In genomic region chr6:4687989-4688947, GRCh38 we compare ENCODE assay signal across 8 cellular contexts.
DNase-seq lines count a peak whose midpoint lies in the region; ATAC-seq and TF ChIP-seq lines count a peak whose summit lies in the region.
"Had no signal": no experiment of that assay in that cellular context is flagged by ENCODE, and none has a peak within 500 bp of the region (broad histone marks: within the 10 kb centered on the region; RNA-seq: fewer than 3 reads in every experiment).

No MANE protein-coding gene starts in this region.

- no peaks in the 10 kb centered on the region for H3K9me3 ChIP-seq in upper lobe of right lung

- intact Hi-C loops in upper lobe of right lung (cut with DNase I): no loop called here
- intact Hi-C loops in activated CD4-positive, alpha-beta T cell treated with anti-CD3 and anti-CD28 coated beads for 36 hours (cut with DNase I, micrococcal nuclease): no loop called here

- peak; percentile 66 for ATAC-seq in upper lobe of right lung
- ATAC-seq in activated CD4-positive, alpha-beta T cell treated with anti-CD3 and anti-CD28 coated beads for 36 hours: no peak

- no peaks in the 10 kb centered on the region for H3K4me1 Mint-ChIP-seq in activated CD4-positive, alpha-beta T cell treated with anti-CD3 and anti-CD28 coated beads for 36 hours

- POLR2A ChIA-PET in activated CD4-positive, alpha-beta T cell treated with anti-CD3 and anti-CD28 coated beads for 36 hours (lab: Charles Lee): no interaction called here

- no peaks in the 10 kb centered on the region for H3K36me3 Mint-ChIP-seq in activated CD4-positive, alpha-beta T cell treated with anti-CD3 and anti-CD28 coated beads for 36 hours (ENCODE audit: low read depth)

- CTCF ChIA-PET in activated CD4-positive, alpha-beta T cell treated with anti-CD3 and anti-CD28 coated beads for 36 hours (lab: Charles Lee): no interaction called here

- TF ChIP-seq CTCF in HL-60 (IDR thresholded peaks at IDR 0.05; ENCODE audit: insufficient read depth, low read length) (no peak), upper lobe of right lung (IDR thresholded peaks at IDR 0.05) (no peak)

- H3K27ac ChIP-seq in HL-60 (replicated peaks): peak overlapping the region; percentile 74
- H3K27ac ChIP-seq in upper lobe of right lung: peak overlapping the region; percentile 4

- no peaks in the 10 kb centered on the region for H3K4me1 ChIP-seq in upper lobe of right lung

- H3K27me3 Mint-ChIP-seq in activated CD4-positive, alpha-beta T cell treated with anti-CD3 and anti-CD28 coated beads for 36 hours: peaks cover 28% of the 10 kb centered on the region

- H3K4me3 Mint-ChIP-seq in activated CD4-positive, alpha-beta T cell treated with anti-CD3 and anti-CD28 coated beads for 36 hours: no peak overlapping the region

- H3K27me3 ChIP-seq in HL-60 (ENCODE audit: insufficient read depth, poor library complexity, severe bottlenecking): no peaks in the 10 kb centered on the region
- H3K27me3 ChIP-seq in upper lobe of right lung: no peaks in the 10 kb centered on the region

- H3K4me3 ChIP-seq in HL-60 (replicated peaks; ENCODE audit: insufficient read depth, low read length): 0 out of 2 replicates have a peak overlapping the region, but pooled peaks have one; percentile 5
- no peak overlapping the region for H3K4me3 ChIP-seq in upper lobe of right lung

- peaks cover 5% of the 10 kb centered on the region for H3K9me3 Mint-ChIP-seq in activated CD4-positive, alpha-beta T cell treated with anti-CD3 and anti-CD28 coated beads for 36 hours (ENCODE audit: low read depth)

- H3K36me3 ChIP-seq in upper lobe of right lung: no peaks in the 10 kb centered on the region

- DNase-seq in HL-60 (ENCODE audit: low read depth in 1 of 2, low spot score in 1 of 2): peak; percentile 55 to 69
- peak; percentile 39 for DNase-seq in SKM-1 treated with dmso at 0.1 percent for 144 hours (lab: John Stamatoyannopoulos, UW; ENCODE audit: unreplicated experiment)
- DNase-seq in foreskin melanocyte: peak; percentile 53
- DNase-seq in upper lobe of right lung: no peak
- no peak for DNase-seq in activated CD4-positive, alpha-beta T cell treated with anti-CD3 and anti-CD28 coated beads for 36 hours
- DNase-seq in NCI-H2029 treated with DMSO at 0.1 percent for 48 hours (lab: John Stamatoyannopoulos, UW): no peak
- DNase-seq in stimulated activated CD8-positive, alpha-beta memory T cell treated with anti-CD3 and anti-CD28 coated beads, Interleukin-4, amount 100 ng/mL, for 48 hours: no peak
- DNase-seq: kidney had no signal

- H3K27ac Mint-ChIP-seq in activated CD4-positive, alpha-beta T cell treated with anti-CD3 and anti-CD28 coated beads for 36 hours: no peak overlapping the region

Comparison
In these comparisons a context has a peak if more than half of its experiments do, and no peak if none do; other contexts are left out.
1. DNase-seq: peak in HL-60 (2 of 2), SKM-1 treated with dmso at 0.1 percent for 144 hours (single experiment) and foreskin melanocyte (single experiment); none in upper lobe of right lung (single experiment), activated CD4-positive, alpha-beta T cell treated with anti-CD3 and anti-CD28 coated beads for 36 hours (single experiment), NCI-H2029 treated with DMSO at 0.1 percent for 48 hours (single experiment) and stimulated activated CD8-positive, alpha-beta memory T cell treated with anti-CD3 and anti-CD28 coated beads, Interleukin-4, amount 100 ng/mL, for 48 hours (single experiment).